1 cellular context compared by ENCODE assay signal in the genomic region with DNA sequence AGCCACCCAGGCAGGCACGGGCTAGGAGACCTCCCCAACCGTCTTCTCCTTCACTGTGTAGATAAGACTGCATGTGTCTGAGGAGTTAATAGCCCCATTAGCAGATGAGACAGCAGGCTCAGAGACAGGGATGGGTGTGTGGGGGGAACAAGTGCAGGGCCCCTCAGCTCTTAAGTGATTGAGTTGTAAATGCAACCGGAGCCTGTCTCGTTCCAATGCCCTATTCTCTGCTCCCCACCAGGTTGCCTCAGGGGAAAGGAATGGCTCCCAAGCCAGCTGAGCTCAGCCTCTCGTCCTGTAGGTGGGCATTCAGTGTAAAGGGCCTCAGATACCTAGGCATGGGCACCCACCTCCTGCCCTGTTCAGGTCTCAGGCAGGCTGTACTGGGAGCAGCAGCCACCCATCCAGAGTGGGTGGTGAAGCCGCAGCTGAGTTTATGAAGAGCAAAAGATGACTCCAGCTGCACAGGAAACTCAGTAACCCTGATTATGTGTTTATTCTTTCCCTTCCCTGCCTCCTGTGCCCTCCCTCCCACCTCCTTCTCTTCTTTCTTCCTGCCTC.
TF ChIP-seq lines count a peak whose summit lies in the region.

No MANE protein-coding gene starts in this region.

TF ChIP-seq in PFSK-1, 5 proteins besides CTCF, POLR2A, EP300 and RAD21 (continued from another document):
- TF ChIP-seq, protein P1, sequence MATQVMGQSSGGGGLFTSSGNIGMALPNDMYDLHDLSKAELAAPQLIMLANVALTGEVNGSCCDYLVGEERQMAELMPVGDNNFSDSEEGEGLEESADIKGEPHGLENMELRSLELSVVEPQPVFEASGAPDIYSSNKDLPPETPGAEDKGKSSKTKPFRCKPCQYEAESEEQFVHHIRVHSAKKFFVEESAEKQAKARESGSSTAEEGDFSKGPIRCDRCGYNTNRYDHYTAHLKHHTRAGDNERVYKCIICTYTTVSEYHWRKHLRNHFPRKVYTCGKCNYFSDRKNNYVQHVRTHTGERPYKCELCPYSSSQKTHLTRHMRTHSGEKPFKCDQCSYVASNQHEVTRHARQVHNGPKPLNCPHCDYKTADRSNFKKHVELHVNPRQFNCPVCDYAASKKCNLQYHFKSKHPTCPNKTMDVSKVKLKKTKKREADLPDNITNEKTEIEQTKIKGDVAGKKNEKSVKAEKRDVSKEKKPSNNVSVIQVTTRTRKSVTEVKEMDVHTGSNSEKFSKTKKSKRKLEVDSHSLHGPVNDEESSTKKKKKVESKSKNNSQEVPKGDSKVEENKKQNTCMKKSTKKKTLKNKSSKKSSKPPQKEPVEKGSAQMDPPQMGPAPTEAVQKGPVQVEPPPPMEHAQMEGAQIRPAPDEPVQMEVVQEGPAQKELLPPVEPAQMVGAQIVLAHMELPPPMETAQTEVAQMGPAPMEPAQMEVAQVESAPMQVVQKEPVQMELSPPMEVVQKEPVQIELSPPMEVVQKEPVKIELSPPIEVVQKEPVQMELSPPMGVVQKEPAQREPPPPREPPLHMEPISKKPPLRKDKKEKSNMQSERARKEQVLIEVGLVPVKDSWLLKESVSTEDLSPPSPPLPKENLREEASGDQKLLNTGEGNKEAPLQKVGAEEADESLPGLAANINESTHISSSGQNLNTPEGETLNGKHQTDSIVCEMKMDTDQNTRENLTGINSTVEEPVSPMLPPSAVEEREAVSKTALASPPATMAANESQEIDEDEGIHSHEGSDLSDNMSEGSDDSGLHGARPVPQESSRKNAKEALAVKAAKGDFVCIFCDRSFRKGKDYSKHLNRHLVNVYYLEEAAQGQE (IDR thresholded peaks at IDR 0.05; ENCODE audit: insufficient read depth in 1 of 2, low read depth in 2 of 2, low read length in 2 of 2) = no peak
